In the genomic region with DNA sequence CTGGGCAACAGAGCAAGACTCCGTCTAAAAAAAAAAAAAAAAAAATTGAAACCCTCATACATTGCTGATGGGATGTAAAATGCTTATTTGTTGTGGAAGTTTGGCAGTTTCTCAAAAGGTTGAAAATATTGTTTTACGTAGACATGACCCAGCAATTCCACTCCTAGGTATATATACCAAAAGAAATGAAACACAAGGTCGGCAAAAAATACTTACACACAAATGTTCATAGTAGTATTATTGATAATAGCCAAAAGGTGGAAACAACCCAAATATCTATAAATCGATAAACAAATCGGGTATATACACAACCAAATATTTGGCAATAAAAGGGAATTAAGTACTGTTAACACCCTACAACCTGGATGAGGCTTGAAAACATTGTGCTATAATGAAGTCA, we compare ENCODE assay signal across 24 cellular contexts.
"Had no signal": no experiment of that assay in that cellular context is flagged by ENCODE, and none has a peak within 500 bp of the region (broad histone marks: within the 10 kb centered on the region; RNA-seq: fewer than 3 reads in every experiment).

No MANE protein-coding gene starts in this region.

- H3K27me3 Mint-ChIP-seq: activated CD4-positive, alpha-beta memory T cell treated with anti-CD3 and anti-CD28 coated beads, Interleukin-2, amount 10 ng/mL, durations not matched to agents 7 days and 5 days; activated CD8-positive, alpha-beta memory T cell treated with anti-CD3 and anti-CD28 coated beads, Interleukin-2, amount 10 ng/mL, durations not matched to agents 7 days and 5 days; activated naive CD8-positive, alpha-beta T cell treated with anti-CD3 and anti-CD28 coated beads, Interleukin-2, amount 10 ng/mL, durations not matched to agents 7 days and 5 days had no signal

- DNase-seq: activated CD4-positive, alpha-beta memory T cell treated with anti-CD3 and anti-CD28 coated beads, Interleukin-2, amount 10 ng/mL, durations not matched to agents 7 days and 5 days; activated CD4-positive, alpha-beta T cell treated with anti-CD3 and anti-CD28 coated beads for 48 hours; activated CD4-positive, CD25-positive, alpha-beta regulatory T cell treated with anti-CD3 and anti-CD28 coated beads, Interleukin-2, amount 50 U/mL, for 72 hours; activated CD8-positive, alpha-beta memory T cell treated with anti-CD3 and anti-CD28 coated beads for 24 hours; activated CD8-positive, alpha-beta memory T cell treated with anti-CD3 and anti-CD28 coated beads, Interleukin-2, amount 10 ng/mL, durations not matched to agents 7 days and 5 days; activated CD8-positive, alpha-beta memory T cell treated with anti-CD3 and anti-CD28 coated beads, Interleukin-2, amount 50 U/mL, for 48 hours; activated effector memory CD4-positive, alpha-beta T cell treated with Interleukin-2 at 50 U/mL for 16 hours; activated naive CD4-positive, alpha-beta T cell treated with anti-CD3 and anti-CD28 coated beads, Interleukin-2, amount 50 U/mL, for 16 hours; activated naive CD8-positive, alpha-beta T cell treated with anti-CD3 and anti-CD28 coated beads, Interleukin-2, amount 10 ng/mL, durations not matched to agents 7 days and 5 days; activated T-cell treated with anti-CD3 and anti-CD28 coated beads, Interleukin-2, amount 50 U/mL, for 48 hours; amygdala; body of pancreas; caudate nucleus; cerebellar nuclear complex; NCI-H1105; NCI-H1417 treated with DMSO at 0.1 percent for 48 hours; NCI-H187 treated with DMSO at 0.1 percent for 48 hours; NCI-H2081; NCI-H2171 treated with DMSO at 0.1 percent for 48 hours; NCI-H2227 treated with DMSO at 0.1 percent for 48 hours; NCI-H524 treated with DMSO at 0.1 percent for 48 hours; SHP77; SJCRH30; T1000 had no signal

- H3K27ac Mint-ChIP-seq: activated CD4-positive, alpha-beta memory T cell treated with anti-CD3 and anti-CD28 coated beads, Interleukin-2, amount 10 ng/mL, durations not matched to agents 7 days and 5 days; activated CD8-positive, alpha-beta memory T cell treated with anti-CD3 and anti-CD28 coated beads, Interleukin-2, amount 10 ng/mL, durations not matched to agents 7 days and 5 days; activated naive CD8-positive, alpha-beta T cell treated with anti-CD3 and anti-CD28 coated beads, Interleukin-2, amount 10 ng/mL, durations not matched to agents 7 days and 5 days had no signal

- H3K4me3 Mint-ChIP-seq: activated CD4-positive, alpha-beta memory T cell treated with anti-CD3 and anti-CD28 coated beads, Interleukin-2, amount 10 ng/mL, durations not matched to agents 7 days and 5 days; activated CD8-positive, alpha-beta memory T cell treated with anti-CD3 and anti-CD28 coated beads, Interleukin-2, amount 10 ng/mL, durations not matched to agents 7 days and 5 days; activated naive CD8-positive, alpha-beta T cell treated with anti-CD3 and anti-CD28 coated beads, Interleukin-2, amount 10 ng/mL, durations not matched to agents 7 days and 5 days had no signal
